13 cellular contexts compared by ENCODE assay signal in the genomic region with DNA sequence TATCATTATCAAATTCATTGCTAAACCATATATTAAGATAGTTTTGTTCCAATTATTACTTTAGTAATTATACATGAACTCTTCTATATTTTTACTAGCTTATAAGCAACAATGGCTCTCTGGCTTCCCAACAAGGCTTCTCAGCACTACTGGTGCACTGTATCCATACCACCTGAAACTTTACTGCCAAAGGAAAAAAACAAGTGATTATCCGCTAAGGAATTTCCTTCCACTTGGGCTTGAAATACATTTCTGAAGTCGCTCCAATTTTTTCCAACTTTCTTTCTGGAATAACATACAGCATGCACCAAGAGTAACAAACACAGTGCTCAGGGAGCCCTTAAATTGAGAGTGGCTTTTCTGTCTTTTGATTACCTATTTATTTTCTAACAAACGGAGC. TPM values are rescaled to one million over a fixed set of nuclear protein-coding genes. Genes with fewer than 3 reads are reported as not detected.
A peak's percentile ranks its signal among the peaks of the same experiment; 100 is the strongest.
DNase-seq lines count a peak whose midpoint lies in the region; ATAC-seq and TF ChIP-seq lines count a peak whose summit lies in the region.
"Had no signal": no experiment of that assay in that cellular context is flagged by ENCODE, and none has a peak within 500 bp of the region (broad histone marks: within the 10 kb centered on the region; RNA-seq: fewer than 3 reads in every experiment).

No MANE protein-coding gene starts in this region.

- no peak for DNase-seq in CD4-positive, alpha-beta T cell
- no peak for DNase-seq in DND-41
- no peak for DNase-seq in activated CD8-positive, alpha-beta T cell treated with anti-CD3 and anti-CD28 coated beads for 36 hours
- no peak for DNase-seq in naive B cell
- DNase-seq in testis = no peak
- DNase-seq in COR-L47 (lab: John Stamatoyannopoulos, UW) = no peak
- DNase-seq in amniotic stem cell (lab: John Stamatoyannopoulos, UW) = no peak
- DNase-seq: activated CD4-positive, CD25-positive, alpha-beta regulatory T cell; heart left ventricle; kidney glomerular epithelial cell had no signal

- no peaks in the 10 kb centered on the region for H3K9me3 ChIP-seq in CD4-positive, alpha-beta T cell (ENCODE audit: control insufficient read depth, low read length)
- no peaks in the 10 kb centered on the region for H3K9me3 ChIP-seq in DND-41 (ENCODE audit: insufficient read depth, low read length, severe bottlenecking)
- no peaks in the 10 kb centered on the region for H3K9me3 ChIP-seq in testis
- H3K9me3 ChIP-seq: heart left ventricle, prostate gland had no signal

- H3K9me3 Mint-ChIP-seq in CD4-positive, alpha-beta T cell = no peaks in the 10 kb centered on the region
- H3K9me3 Mint-ChIP-seq in activated CD8-positive, alpha-beta T cell treated with anti-CD3 and anti-CD28 coated beads for 36 hours = no peaks in the 10 kb centered on the region
- no peaks in the 10 kb centered on the region for H3K9me3 Mint-ChIP-seq in naive B cell

- H3K4me1 Mint-ChIP-seq in CD4-positive, alpha-beta T cell (ENCODE audit: low read depth) = peaks cover 75% of the 10 kb centered on the region
- H3K4me1 Mint-ChIP-seq in activated CD8-positive, alpha-beta T cell treated with anti-CD3 and anti-CD28 coated beads for 36 hours (ENCODE audit: low read depth) = peaks cover 58% of the 10 kb centered on the region
- H3K4me1 Mint-ChIP-seq in naive B cell = peaks cover 32 to 56% (median 32%) of the 10 kb centered on the region in 3 donors

- no peak overlapping the region for H3K9ac ChIP-seq in DND-41 (ENCODE audit: low read depth, low read length)

- ATAC-seq in CD4-positive, alpha-beta T cell (ENCODE audit: poor library complexity) = no peak
- ATAC-seq in DND-41 (ENCODE audit: insufficient read depth, low read depth) (no peak), naive B cell (ENCODE audit: low read depth in 2 of 2) (no peak), HG03135 (IDR thresholded peaks at IDR 0.05; ENCODE audit: unreplicated experiment) (no peak)
- ATAC-seq in activated CD8-positive, alpha-beta T cell treated with anti-CD3 and anti-CD28 coated beads for 36 hours = no peak
- ATAC-seq: heart left ventricle had no signal

- H3K36me3 ChIP-seq in DND-41 (ENCODE audit: insufficient read depth, low read length) (peaks cover 56% of the 10 kb centered on the region), testis (ENCODE audit: low read depth, missing control alignments) (no peaks in the 10 kb centered on the region)
- H3K36me3 ChIP-seq: prostate gland had no signal

- H4K20me1 ChIP-seq in DND-41 (ENCODE audit: insufficient read depth, low read length) = peaks cover 25% of the 10 kb centered on the region

- no peak overlapping the region for H3K27ac ChIP-seq in CD4-positive, alpha-beta T cell (ENCODE audit: low read depth, low read length)
- H3K27ac ChIP-seq in DND-41 (ENCODE audit: low read length) (no peak overlapping the region), testis (no peak overlapping the region)
- H3K27ac ChIP-seq: heart left ventricle, prostate gland, SK-N-MC had no signal

- POLR2A ChIA-PET in CD4-positive, alpha-beta T cell (lab: Charles Lee) = interaction anchor here (1.9 kb wide), 1 partner anchor 66 kb away, joined by 13 read pairs; a partner anchor contains a TSS
- POLR2A ChIA-PET in activated CD8-positive, alpha-beta T cell treated with anti-CD3 and anti-CD28 coated beads for 36 hours (lab: Charles Lee) = interaction anchor here (1.8 kb wide), 2 partner anchors 54 to 196 kb away, joined by 4 to 5 read pairs; a partner anchor contains a TSS

- CTCF ChIA-PET in CD4-positive, alpha-beta T cell (lab: Charles Lee) = no interaction called here
- CTCF ChIA-PET in activated CD8-positive, alpha-beta T cell treated with anti-CD3 and anti-CD28 coated beads for 36 hours (lab: Charles Lee) = interaction anchor here (2.2 kb wide), 1 partner anchor 19 kb away, joined by 6 read pairs; no protein-coding TSS in a partner anchor

- H3K4me1 ChIP-seq in DND-41 (ENCODE audit: insufficient read depth, low read length) (peaks cover 36% of the 10 kb centered on the region), testis (peaks cover 10% of the 10 kb centered on the region)

- no peak for TF ChIP-seq POLR2A in testis (IDR thresholded peaks at IDR 0.05)

- 63 to 83% methylated on average over 3 of the region's 3 CpGs for WGBS in testis, 2 donors

- H3K4me3 Mint-ChIP-seq in CD4-positive, alpha-beta T cell = peak overlapping the region; percentile 90
- peak overlapping the region; percentile 96 for H3K4me3 Mint-ChIP-seq in activated CD8-positive, alpha-beta T cell treated with anti-CD3 and anti-CD28 coated beads for 36 hours
- peak overlapping the region in 7 of 8 donors; percentile 32 to 95 (median 89) for H3K4me3 Mint-ChIP-seq in naive B cell

- no peaks in the 10 kb centered on the region for H3K27me3 ChIP-seq in CD4-positive, alpha-beta T cell (ENCODE audit: control insufficient read depth, insufficient read depth, low read length)
- H3K27me3 ChIP-seq in DND-41 (ENCODE audit: insufficient read depth, low read length, poor library complexity) (peaks cover 11% of the 10 kb centered on the region), testis (no peaks in the 10 kb centered on the region)
- H3K27me3 ChIP-seq: heart left ventricle had no signal

- H3K79me2 ChIP-seq in DND-41 (ENCODE audit: insufficient read depth, low read length) = peaks cover 64% of the 10 kb centered on the region

- intact Hi-C loops in CD4-positive, alpha-beta T cell (cut with DNase I, micrococcal nuclease) = loop anchor here (2.0 to 10.0 kb wide), 8 partner anchors 68 to 1743 kb away; a partner anchor contains a TSS
- intact Hi-C loops in activated CD8-positive, alpha-beta T cell treated with anti-CD3 and anti-CD28 coated beads for 36 hours (cut with micrococcal nuclease) = no loop called here
- intact Hi-C loops in testis (cut with DNase I; ENCODE audit: low total_unique reads) = no loop called here

- TF ChIP-seq CTCF in CD4-positive, alpha-beta T cell (IDR thresholded peaks at IDR 0.05) = no peak
- TF ChIP-seq CTCF in DND-41 (IDR thresholded peaks at IDR 0.05; ENCODE audit: borderline replicate concordance, extremely low read depth, low read length, poor library complexity, severe bottlenecking) = no peak
- no peak for TF ChIP-seq CTCF in activated CD8-positive, alpha-beta T cell treated with anti-CD3 and anti-CD28 coated beads for 36 hours (IDR thresholded peaks at IDR 0.05)
- TF ChIP-seq CTCF in testis (IDR thresholded peaks at IDR 0.05) = no peak

- no peaks in the 10 kb centered on the region for H3K27me3 Mint-ChIP-seq in CD4-positive, alpha-beta T cell
- H3K27me3 Mint-ChIP-seq in activated CD8-positive, alpha-beta T cell treated with anti-CD3 and anti-CD28 coated beads for 36 hours = peaks cover 3% of the 10 kb centered on the region
- H3K27me3 Mint-ChIP-seq in naive B cell = peaks cover 0 to 11% (median 0%) of the 10 kb centered on the region in 3 donors

- H3K4me3 ChIP-seq in DND-41 (ENCODE audit: low read depth in 1 of 2, low read length in 2 of 2) (peak overlapping the region in 1 of 2 experiments; percentile 26; a peak in 1 of 4 replicates), testis (no peak overlapping the region)
- H3K4me3 ChIP-seq: prostate gland, SK-N-MC had no signal

- peaks cover 68% of the 10 kb centered on the region for H3K36me3 Mint-ChIP-seq in CD4-positive, alpha-beta T cell (ENCODE audit: low read depth)
- peaks cover 41% of the 10 kb centered on the region for H3K36me3 Mint-ChIP-seq in activated CD8-positive, alpha-beta T cell treated with anti-CD3 and anti-CD28 coated beads for 36 hours (ENCODE audit: low read depth)
- peaks cover 6 to 19% of the 10 kb centered on the region in 2 donors for H3K36me3 Mint-ChIP-seq in naive B cell

- H3K27ac Mint-ChIP-seq in CD4-positive, alpha-beta T cell = peak overlapping the region; percentile 47
- no peak overlapping the region for H3K27ac Mint-ChIP-seq in activated CD8-positive, alpha-beta T cell treated with anti-CD3 and anti-CD28 coated beads for 36 hours
- H3K27ac Mint-ChIP-seq in naive B cell = peak overlapping the region in 1 of 6 donors; percentile 63

- H2AFZ ChIP-seq in DND-41 (ENCODE audit: low read depth, low read length) = no peak overlapping the region

- H3K4me2 ChIP-seq in DND-41 (ENCODE audit: insufficient read depth, low read length) = peak overlapping the region; percentile 92; the same call in 1 of the 2 replicates

RNA-seq across cellular contexts. Expression of a gene that starts 2.1 kb away (rescaled TPM):
- 10 to 100 TPM; 49.0 to 51.0 TPM for total RNA-seq in CD4-positive, alpha-beta T cell
- 10 to 100 TPM; 97.5 to 99.0 TPM for total RNA-seq in activated CD8-positive, alpha-beta T cell treated with anti-CD3 and anti-CD28 coated beads for 36 hours
- polyA plus RNA-seq in naive B cell (ENCODE audit: low read depth in 6 of 6) (10 to 100 TPM in 3 of 6 donors, 1 to 10 TPM in 3; 5.9 to 12.2 (median 9.9) TPM), testis (ENCODE audit: insufficient read depth, low read depth, low replicate concordance) (299 TPM)
- 100 to 1,000 TPM; 101 to 119 TPM for total RNA-seq in testis

Comparison
In these comparisons a context has a peak if more than half of its experiments do, and no peak if none do; other contexts are left out.
1. intact Hi-C loops: an anchor here in CD4-positive, alpha-beta T cell (2.0 to 10.0 kb wide); none called in activated CD8-positive, alpha-beta T cell treated with anti-CD3 and anti-CD28 coated beads for 36 hours and testis.